ENCODE assay signal across 1 cellular context in the genomic region with DNA sequence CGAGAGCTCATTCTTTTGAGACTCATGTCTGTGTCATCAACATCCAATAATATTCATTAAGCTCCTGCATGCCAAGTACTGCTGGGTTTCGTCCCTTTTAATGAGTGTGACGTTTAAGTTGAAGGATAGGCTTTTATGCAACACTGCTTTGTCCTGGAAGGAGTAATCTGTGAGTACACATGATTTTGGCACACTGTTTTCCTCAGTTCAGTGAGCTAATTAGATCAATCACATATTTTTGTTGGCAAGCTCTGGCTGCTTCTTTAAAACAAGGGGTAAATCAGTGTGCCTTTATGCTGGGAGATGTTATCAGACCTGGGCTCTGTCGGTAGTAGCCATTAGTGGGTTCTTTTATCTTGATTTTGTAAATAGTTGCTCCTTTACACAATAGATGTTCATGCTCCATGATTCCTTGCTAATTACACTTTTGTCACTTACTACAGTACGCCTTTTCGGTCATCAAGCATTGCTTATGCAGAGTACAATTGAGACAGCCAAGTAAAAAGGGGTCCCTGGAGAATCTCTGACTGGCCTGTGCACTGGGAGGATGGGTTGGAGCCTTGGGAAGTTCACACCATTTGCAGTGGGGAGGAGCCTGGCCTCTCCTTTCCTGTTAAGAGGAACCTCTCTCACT.
TF ChIP-seq lines count a peak whose summit lies in the region.

No MANE protein-coding gene starts in this region.

TF ChIP-seq in HepG2, 621 proteins besides CTCF, POLR2A, EP300 and RAD21 (continued from another document):
- TF ChIP-seq, protein P1, sequence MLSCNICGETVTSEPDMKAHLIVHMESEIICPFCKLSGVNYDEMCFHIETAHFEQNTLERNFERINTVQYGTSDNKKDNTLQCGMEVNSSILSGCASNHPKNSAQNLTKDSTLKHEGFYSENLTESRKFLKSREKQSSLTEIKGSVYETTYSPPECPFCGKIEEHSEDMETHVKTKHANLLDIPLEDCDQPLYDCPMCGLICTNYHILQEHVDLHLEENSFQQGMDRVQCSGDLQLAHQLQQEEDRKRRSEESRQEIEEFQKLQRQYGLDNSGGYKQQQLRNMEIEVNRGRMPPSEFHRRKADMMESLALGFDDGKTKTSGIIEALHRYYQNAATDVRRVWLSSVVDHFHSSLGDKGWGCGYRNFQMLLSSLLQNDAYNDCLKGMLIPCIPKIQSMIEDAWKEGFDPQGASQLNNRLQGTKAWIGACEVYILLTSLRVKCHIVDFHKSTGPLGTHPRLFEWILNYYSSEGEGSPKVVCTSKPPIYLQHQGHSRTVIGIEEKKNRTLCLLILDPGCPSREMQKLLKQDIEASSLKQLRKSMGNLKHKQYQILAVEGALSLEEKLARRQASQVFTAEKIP (CRISPR knock-in tag; IDR thresholded peaks at IDR 0.05; ENCODE audit: borderline replicate concordance), result no peak
- TF ChIP-seq MXI1 (IDR thresholded peaks at IDR 0.05; ENCODE audit: borderline replicate concordance, low read depth, low read length) (no peak), MAZ (IDR thresholded peaks at IDR 0.05; ENCODE audit: borderline replicate concordance, low read depth, low read length) (no peak), MAZ (CRISPR knock-in tag; IDR thresholded peaks at IDR 0.05; ENCODE audit: low read depth) (no peak), GATAD2A (CRISPR knock-in tag; IDR thresholded peaks at IDR 0.05) (no peak), MED8 (CRISPR knock-in tag; IDR thresholded peaks at IDR 0.05; ENCODE audit: insufficient replicate concordance) (no peak), THYN1 (CRISPR knock-in tag; IDR thresholded peaks at IDR 0.05; ENCODE audit: borderline replicate concordance, low read depth) (no peak), ZNF343 (CRISPR knock-in tag; IDR thresholded peaks at IDR 0.05) (no peak), TAF1 (CRISPR knock-in tag; IDR thresholded peaks at IDR 0.05) (no peak), NR1H2 (CRISPR knock-in tag; IDR thresholded peaks at IDR 0.05; ENCODE audit: borderline replicate concordance, low read depth) (no peak)
- TF ChIP-seq, protein P2, sequence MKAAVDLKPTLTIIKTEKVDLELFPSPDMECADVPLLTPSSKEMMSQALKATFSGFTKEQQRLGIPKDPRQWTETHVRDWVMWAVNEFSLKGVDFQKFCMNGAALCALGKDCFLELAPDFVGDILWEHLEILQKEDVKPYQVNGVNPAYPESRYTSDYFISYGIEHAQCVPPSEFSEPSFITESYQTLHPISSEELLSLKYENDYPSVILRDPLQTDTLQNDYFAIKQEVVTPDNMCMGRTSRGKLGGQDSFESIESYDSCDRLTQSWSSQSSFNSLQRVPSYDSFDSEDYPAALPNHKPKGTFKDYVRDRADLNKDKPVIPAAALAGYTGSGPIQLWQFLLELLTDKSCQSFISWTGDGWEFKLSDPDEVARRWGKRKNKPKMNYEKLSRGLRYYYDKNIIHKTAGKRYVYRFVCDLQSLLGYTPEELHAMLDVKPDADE (CRISPR knock-in tag; IDR thresholded peaks at IDR 0.05), result no peak
- TF ChIP-seq, protein P3, sequence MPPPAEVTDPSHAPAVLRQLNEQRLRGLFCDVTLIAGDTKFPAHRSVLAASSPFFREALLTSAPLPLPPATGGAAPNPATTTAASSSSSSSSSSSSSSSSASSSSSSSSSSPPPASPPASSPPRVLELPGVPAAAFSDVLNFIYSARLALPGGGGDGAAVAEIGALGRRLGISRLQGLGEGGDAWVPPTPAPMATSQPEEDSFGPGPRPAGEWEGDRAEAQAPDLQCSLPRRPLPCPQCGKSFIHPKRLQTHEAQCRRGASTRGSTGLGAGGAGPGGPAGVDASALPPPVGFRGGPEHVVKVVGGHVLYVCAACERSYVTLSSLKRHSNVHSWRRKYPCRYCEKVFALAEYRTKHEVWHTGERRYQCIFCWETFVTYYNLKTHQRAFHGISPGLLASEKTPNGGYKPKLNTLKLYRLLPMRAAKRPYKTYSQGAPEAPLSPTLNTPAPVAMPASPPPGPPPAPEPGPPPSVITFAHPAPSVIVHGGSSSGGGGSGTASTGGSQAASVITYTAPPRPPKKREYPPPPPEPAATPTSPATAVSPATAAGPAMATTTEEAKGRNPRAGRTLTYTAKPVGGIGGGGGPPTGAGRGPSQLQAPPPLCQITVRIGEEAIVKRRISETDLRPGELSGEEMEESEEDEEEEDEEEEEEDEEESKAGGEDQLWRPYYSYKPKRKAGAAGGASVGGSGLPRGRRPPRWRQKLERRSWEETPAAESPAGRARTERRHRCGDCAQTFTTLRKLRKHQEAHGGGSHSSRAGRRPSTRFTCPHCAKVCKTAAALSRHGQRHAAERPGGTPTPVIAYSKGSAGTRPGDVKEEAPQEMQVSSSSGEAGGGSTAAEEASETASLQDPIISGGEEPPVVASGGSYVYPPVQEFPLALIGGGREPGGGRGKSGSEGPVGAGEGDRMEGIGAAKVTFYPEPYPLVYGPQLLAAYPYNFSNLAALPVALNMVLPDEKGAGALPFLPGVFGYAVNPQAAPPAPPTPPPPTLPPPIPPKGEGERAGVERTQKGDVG (CRISPR knock-in tag; IDR thresholded peaks at IDR 0.05; ENCODE audit: borderline replicate concordance), result no peak
- TF ChIP-seq, protein P4, sequence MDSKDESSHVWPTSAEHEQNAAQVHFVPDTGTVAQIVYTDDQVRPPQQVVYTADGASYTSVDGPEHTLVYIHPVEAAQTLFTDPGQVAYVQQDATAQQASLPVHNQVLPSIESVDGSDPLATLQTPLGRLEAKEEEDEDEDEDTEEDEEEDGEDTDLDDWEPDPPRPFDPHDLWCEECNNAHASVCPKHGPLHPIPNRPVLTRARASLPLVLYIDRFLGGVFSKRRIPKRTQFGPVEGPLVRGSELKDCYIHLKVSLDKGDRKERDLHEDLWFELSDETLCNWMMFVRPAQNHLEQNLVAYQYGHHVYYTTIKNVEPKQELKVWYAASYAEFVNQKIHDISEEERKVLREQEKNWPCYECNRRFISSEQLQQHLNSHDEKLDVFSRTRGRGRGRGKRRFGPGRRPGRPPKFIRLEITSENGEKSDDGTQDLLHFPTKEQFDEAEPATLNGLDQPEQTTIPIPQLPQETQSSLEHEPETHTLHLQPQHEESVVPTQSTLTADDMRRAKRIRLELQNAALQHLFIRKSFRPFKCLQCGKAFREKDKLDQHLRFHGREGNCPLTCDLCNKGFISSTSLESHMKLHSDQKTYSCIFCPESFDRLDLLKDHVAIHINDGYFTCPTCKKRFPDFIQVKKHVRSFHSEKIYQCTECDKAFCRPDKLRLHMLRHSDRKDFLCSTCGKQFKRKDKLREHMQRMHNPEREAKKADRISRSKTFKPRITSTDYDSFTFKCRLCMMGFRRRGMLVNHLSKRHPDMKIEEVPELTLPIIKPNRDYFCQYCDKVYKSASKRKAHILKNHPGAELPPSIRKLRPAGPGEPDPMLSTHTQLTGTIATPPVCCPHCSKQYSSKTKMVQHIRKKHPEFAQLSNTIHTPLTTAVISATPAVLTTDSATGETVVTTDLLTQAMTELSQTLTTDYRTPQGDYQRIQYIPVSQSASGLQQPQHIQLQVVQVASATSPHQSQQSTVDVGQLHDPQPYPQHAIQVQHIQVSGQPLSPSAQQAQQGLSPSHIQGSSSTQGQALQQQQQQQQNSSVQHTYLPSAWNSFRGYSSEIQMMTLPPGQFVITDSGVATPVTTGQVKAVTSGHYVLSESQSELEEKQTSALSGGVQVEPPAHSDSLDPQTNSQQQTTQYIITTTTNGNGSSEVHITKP (CRISPR knock-in tag; IDR thresholded peaks at IDR 0.05; ENCODE audit: low read depth), result no peak
- TF ChIP-seq, protein P5, sequence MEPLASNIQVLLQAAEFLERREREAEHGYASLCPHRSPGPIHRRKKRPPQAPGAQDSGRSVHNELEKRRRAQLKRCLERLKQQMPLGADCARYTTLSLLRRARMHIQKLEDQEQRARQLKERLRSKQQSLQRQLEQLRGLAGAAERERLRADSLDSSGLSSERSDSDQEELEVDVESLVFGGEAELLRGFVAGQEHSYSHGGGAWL (CRISPR knock-in tag; IDR thresholded peaks at IDR 0.05), result no peak
TF ChIP-seq in HepG2: peak in this region for 0.
